2 cellular contexts compared by ENCODE assay signal in the genomic region with DNA sequence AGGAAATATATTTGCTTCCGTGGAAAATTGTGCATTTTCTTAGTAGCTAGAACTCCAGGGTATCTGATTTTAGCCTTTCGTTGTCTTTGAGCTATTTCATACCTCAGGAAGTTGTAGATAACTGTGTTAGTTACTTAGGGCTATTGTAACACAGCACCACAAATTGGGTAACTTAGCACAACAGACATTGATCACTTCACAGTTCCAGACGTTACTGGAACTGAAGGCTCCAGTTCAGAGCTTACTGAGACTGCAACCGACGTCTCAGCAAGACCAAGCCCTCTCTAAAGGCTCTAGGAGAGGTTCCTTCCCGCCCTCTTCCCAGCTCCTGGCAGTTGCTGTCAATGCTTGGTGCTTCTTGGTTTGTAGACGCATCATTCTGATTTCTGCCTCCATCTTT.
TF ChIP-seq lines count a peak whose summit lies in the region.

No MANE protein-coding gene starts in this region.

TF ChIP-seq in SK-N-SH, 30 proteins besides CTCF, POLR2A, EP300 and RAD21 (continued from another document):
- TF ChIP-seq RFX5 (IDR thresholded peaks at IDR 0.05; ENCODE audit: low read length) (no peak), NRF1 (IDR thresholded peaks at IDR 0.05; ENCODE audit: low read depth, low read length) (no peak), POLR2AphosphoS5 (IDR thresholded peaks at IDR 0.05; ENCODE audit: low read depth, low read length) (no peak), YY1 (IDR thresholded peaks at IDR 0.05; ENCODE audit: low read depth) (no peak), ELF1 (IDR thresholded peaks at IDR 0.05) (no peak), SMC3 (IDR thresholded peaks at IDR 0.05; ENCODE audit: low read depth, low read length) (no peak), FOSL2 (IDR thresholded peaks at IDR 0.05; ENCODE audit: borderline replicate concordance, low read depth) (no peak)
- TF ChIP-seq, protein P1, sequence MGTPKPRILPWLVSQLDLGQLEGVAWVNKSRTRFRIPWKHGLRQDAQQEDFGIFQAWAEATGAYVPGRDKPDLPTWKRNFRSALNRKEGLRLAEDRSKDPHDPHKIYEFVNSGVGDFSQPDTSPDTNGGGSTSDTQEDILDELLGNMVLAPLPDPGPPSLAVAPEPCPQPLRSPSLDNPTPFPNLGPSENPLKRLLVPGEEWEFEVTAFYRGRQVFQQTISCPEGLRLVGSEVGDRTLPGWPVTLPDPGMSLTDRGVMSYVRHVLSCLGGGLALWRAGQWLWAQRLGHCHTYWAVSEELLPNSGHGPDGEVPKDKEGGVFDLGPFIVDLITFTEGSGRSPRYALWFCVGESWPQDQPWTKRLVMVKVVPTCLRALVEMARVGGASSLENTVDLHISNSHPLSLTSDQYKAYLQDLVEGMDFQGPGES (IDR thresholded peaks at IDR 0.05; ENCODE audit: low read depth, low read length), result no peak

TF ChIP-seq in SK-N-SH treated with all-trans-retinoic acid at 6 μM for 48 hours, 23 proteins besides CTCF, POLR2A, EP300 and RAD21 (continued from another document):
- TF ChIP-seq, protein P2, sequence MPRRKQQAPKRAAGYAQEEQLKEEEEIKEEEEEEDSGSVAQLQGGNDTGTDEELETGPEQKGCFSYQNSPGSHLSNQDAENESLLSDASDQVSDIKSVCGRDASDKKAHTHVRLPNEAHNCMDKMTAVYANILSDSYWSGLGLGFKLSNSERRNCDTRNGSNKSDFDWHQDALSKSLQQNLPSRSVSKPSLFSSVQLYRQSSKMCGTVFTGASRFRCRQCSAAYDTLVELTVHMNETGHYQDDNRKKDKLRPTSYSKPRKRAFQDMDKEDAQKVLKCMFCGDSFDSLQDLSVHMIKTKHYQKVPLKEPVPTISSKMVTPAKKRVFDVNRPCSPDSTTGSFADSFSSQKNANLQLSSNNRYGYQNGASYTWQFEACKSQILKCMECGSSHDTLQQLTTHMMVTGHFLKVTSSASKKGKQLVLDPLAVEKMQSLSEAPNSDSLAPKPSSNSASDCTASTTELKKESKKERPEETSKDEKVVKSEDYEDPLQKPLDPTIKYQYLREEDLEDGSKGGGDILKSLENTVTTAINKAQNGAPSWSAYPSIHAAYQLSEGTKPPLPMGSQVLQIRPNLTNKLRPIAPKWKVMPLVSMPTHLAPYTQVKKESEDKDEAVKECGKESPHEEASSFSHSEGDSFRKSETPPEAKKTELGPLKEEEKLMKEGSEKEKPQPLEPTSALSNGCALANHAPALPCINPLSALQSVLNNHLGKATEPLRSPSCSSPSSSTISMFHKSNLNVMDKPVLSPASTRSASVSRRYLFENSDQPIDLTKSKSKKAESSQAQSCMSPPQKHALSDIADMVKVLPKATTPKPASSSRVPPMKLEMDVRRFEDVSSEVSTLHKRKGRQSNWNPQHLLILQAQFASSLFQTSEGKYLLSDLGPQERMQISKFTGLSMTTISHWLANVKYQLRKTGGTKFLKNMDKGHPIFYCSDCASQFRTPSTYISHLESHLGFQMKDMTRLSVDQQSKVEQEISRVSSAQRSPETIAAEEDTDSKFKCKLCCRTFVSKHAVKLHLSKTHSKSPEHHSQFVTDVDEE (CRISPR knock-in tag; IDR thresholded peaks at IDR 0.05), result no peak
- TF ChIP-seq ZNF565 (CRISPR knock-in tag; conservative IDR thresholded peaks at IDR 0.05; ENCODE audit: low read depth), result no peak
- TF ChIP-seq, protein P3, sequence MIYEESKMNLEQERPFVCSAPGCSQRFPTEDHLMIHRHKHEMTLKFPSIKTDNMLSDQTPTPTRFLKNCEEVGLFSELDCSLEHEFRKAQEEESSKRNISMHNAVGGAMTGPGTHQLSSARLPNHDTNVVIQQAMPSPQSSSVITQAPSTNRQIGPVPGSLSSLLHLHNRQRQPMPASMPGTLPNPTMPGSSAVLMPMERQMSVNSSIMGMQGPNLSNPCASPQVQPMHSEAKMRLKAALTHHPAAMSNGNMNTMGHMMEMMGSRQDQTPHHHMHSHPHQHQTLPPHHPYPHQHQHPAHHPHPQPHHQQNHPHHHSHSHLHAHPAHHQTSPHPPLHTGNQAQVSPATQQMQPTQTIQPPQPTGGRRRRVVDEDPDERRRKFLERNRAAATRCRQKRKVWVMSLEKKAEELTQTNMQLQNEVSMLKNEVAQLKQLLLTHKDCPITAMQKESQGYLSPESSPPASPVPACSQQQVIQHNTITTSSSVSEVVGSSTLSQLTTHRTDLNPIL (CRISPR knock-in tag; IDR thresholded peaks at IDR 0.05; ENCODE audit: low read depth), result no peak
- TF ChIP-seq TCF4 (CRISPR knock-in tag; IDR thresholded peaks at IDR 0.05; ENCODE audit: borderline replicate concordance), result no peak
- no peak for TF ChIP-seq ZFP30 (CRISPR knock-in tag; IDR thresholded peaks at IDR 0.05)
- TF ChIP-seq, protein P4, sequence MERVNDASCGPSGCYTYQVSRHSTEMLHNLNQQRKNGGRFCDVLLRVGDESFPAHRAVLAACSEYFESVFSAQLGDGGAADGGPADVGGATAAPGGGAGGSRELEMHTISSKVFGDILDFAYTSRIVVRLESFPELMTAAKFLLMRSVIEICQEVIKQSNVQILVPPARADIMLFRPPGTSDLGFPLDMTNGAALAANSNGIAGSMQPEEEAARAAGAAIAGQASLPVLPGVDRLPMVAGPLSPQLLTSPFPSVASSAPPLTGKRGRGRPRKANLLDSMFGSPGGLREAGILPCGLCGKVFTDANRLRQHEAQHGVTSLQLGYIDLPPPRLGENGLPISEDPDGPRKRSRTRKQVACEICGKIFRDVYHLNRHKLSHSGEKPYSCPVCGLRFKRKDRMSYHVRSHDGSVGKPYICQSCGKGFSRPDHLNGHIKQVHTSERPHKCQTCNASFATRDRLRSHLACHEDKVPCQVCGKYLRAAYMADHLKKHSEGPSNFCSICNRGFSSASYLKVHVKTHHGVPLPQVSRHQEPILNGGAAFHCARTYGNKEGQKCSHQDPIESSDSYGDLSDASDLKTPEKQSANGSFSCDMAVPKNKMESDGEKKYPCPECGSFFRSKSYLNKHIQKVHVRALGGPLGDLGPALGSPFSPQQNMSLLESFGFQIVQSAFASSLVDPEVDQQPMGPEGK (CRISPR knock-in tag; IDR thresholded peaks at IDR 0.05; ENCODE audit: borderline replicate concordance), result no peak
- no peak for TF ChIP-seq ZFP3 (CRISPR knock-in tag; IDR thresholded peaks at IDR 0.05)
- no peak for TF ChIP-seq GLIS3 (CRISPR knock-in tag; IDR thresholded peaks at IDR 0.05)
- no peak for TF ChIP-seq ZNF8 (CRISPR knock-in tag; IDR thresholded peaks at IDR 0.05)
- TF ChIP-seq BACH2 (CRISPR knock-in tag; IDR thresholded peaks at IDR 0.05; ENCODE audit: borderline replicate concordance), result no peak
- no peak for TF ChIP-seq CSDC2 (CRISPR knock-in tag; IDR thresholded peaks at IDR 0.05)
- no peak for TF ChIP-seq TOX (CRISPR knock-in tag; IDR thresholded peaks at IDR 0.05; ENCODE audit: borderline replicate concordance)
- TF ChIP-seq, protein P5, sequence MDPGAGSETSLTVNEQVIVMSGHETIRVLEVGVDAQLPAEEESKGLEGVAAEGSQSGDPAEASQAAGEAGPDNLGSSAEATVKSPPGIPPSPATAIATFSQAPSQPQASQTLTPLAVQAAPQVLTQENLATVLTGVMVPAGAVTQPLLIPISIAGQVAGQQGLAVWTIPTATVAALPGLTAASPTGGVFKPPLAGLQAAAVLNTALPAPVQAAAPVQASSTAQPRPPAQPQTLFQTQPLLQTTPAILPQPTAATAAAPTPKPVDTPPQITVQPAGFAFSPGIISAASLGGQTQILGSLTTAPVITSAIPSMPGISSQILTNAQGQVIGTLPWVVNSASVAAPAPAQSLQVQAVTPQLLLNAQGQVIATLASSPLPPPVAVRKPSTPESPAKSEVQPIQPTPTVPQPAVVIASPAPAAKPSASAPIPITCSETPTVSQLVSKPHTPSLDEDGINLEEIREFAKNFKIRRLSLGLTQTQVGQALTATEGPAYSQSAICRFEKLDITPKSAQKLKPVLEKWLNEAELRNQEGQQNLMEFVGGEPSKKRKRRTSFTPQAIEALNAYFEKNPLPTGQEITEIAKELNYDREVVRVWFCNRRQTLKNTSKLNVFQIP (CRISPR knock-in tag; IDR thresholded peaks at IDR 0.05; ENCODE audit: borderline replicate concordance, low read depth), result no peak
- TF ChIP-seq ZNF70 (CRISPR knock-in tag; IDR thresholded peaks at IDR 0.05), result no peak
